ENCODE assay signal across 10 cellular contexts in genomic region chr17:31105991-31106390, GRCh38.
"Had no signal": no experiment of that assay in that cellular context is flagged by ENCODE, and none has a peak within 500 bp of the region (broad histone marks: within the 10 kb centered on the region; RNA-seq: fewer than 3 reads in every experiment).

No MANE protein-coding gene starts in this region.

- DNase-seq: GM23248, GOT3, H9, HCEC 1CT, HFFc6, Kasumi-1, KBM-7 had no signal

- H3K4me3 ChIP-seq: GM23248 had no signal

- H3K27ac ChIP-seq: GM23248, KMS-11 had no signal

- H3K4me2 ChIP-seq: KMS-11 had no signal

- FAIRE-seq: H54, HTR-8/SVneo had no signal

- H3K9ac ChIP-seq: GM23248, KMS-11 had no signal

- H2AFZ ChIP-seq: GM23248 had no signal
